1 cellular context compared by ENCODE assay signal in genomic region chr2:64523667-64524603, GRCh38.
A peak's percentile ranks its signal among the peaks of the same experiment; 100 is the strongest.
TF ChIP-seq lines count a peak whose summit lies in the region.

Gene AFTPH (plus strand): TSS chr2:64524328. CDS start chr2:64551475, 27,147 bp downstream.

TF ChIP-seq in HepG2, 621 proteins besides CTCF, POLR2A, EP300 and RAD21 (continued from another document):
- TF ChIP-seq RERE (CRISPR knock-in tag; IDR thresholded peaks at IDR 0.05; ENCODE audit: low read depth), result peak; percentile 49; the same call in 1 of the 2 replicates
- no peak for TF ChIP-seq MTF1 (CRISPR knock-in tag; IDR thresholded peaks at IDR 0.05)
- no peak for TF ChIP-seq DDIT3 (CRISPR knock-in tag; IDR thresholded peaks at IDR 0.05)
- TF ChIP-seq REL (CRISPR knock-in tag; conservative IDR thresholded peaks at IDR 0.05), result no peak; the same call in 1 of the 2 replicates
- no peak for TF ChIP-seq CAMTA2 (CRISPR knock-in tag; IDR thresholded peaks at IDR 0.05; ENCODE audit: borderline replicate concordance)
- TF ChIP-seq ESRRA (CRISPR knock-in tag; IDR thresholded peaks at IDR 0.05; ENCODE audit: low read depth), result 0 out of 2 replicates have a peak, but pooled peaks have one; percentile 20
- 0 out of 2 replicates have a peak, but pooled peaks have one; percentile 13 for TF ChIP-seq ZNF556 (CRISPR knock-in tag; IDR thresholded peaks at IDR 0.05; ENCODE audit: borderline replicate concordance)
- peak; percentile 65; the same call in 1 of the 2 replicates for TF ChIP-seq MXD4 (CRISPR knock-in tag; IDR thresholded peaks at IDR 0.05)
- no peak for TF ChIP-seq TCF7L2 (IDR thresholded peaks at IDR 0.05; ENCODE audit: low read depth, low read length)
- TF ChIP-seq ZNF607 (CRISPR knock-in tag; IDR thresholded peaks at IDR 0.05; ENCODE audit: borderline replicate concordance), result no peak; the same call in 1 of the 2 replicates
- no peak; the same call in none of the 2 replicates for TF ChIP-seq DR1 (CRISPR knock-in tag; IDR thresholded peaks at IDR 0.05)
- TF ChIP-seq PAF1 (CRISPR knock-in tag; IDR thresholded peaks at IDR 0.05), result no peak
- TF ChIP-seq MAFG (CRISPR knock-in tag; IDR thresholded peaks at IDR 0.05), result no peak
- TF ChIP-seq NRL (CRISPR knock-in tag; IDR thresholded peaks at IDR 0.05; ENCODE audit: borderline replicate concordance), result peak; percentile 29; the same call in 1 of the 2 replicates
- 0 out of 2 replicates have a peak, but pooled peaks have one; percentile 22 for TF ChIP-seq CENPBD1 (CRISPR knock-in tag; IDR thresholded peaks at IDR 0.05; ENCODE audit: borderline replicate concordance, low read depth)
- TF ChIP-seq MIER2 (CRISPR knock-in tag; IDR thresholded peaks at IDR 0.05), result 0 out of 2 replicates have a peak, but pooled peaks have one; percentile 10
- no peak for TF ChIP-seq HDAC6 (IDR thresholded peaks at IDR 0.05; ENCODE audit: low read depth, low read length)
- peak; percentile 49 for TF ChIP-seq SMAD3 (CRISPR knock-in tag; IDR thresholded peaks at IDR 0.05)
- TF ChIP-seq ZUFSP (CRISPR knock-in tag; IDR thresholded peaks at IDR 0.05; ENCODE audit: borderline replicate concordance), result no peak
- peak; percentile 59 for TF ChIP-seq SP2 (CRISPR knock-in tag; IDR thresholded peaks at IDR 0.05)
- TF ChIP-seq ZFY (CRISPR knock-in tag; IDR thresholded peaks at IDR 0.05), result no peak
- no peak; the same call in 1 of the 2 replicates for TF ChIP-seq ZNF329 (CRISPR knock-in tag; IDR thresholded peaks at IDR 0.05; ENCODE audit: low read depth)
- no peak for TF ChIP-seq KAT2B (IDR thresholded peaks at IDR 0.05; ENCODE audit: borderline replicate concordance, low read depth, low read length)
- TF ChIP-seq FOXO1 (CRISPR knock-in tag; IDR thresholded peaks at IDR 0.05), result no peak
- TF ChIP-seq ATM (IDR thresholded peaks at IDR 0.05; ENCODE audit: borderline replicate concordance), result no peak
- peak; percentile 81; the same call in 1 of the 2 replicates for TF ChIP-seq POGK (CRISPR knock-in tag; conservative IDR thresholded peaks at IDR 0.05)
